In genomic region chr6:43769526-43770416, GRCh38 we compare ENCODE assay signal across 1 cellular context.
TF ChIP-seq lines count a peak whose summit lies in the region.

VEGFA (plus strand) TSS chr6:43770211.

TF ChIP-seq in HepG2, 621 proteins besides CTCF, POLR2A, EP300 and RAD21 (continued from another document and continues in another):
- TF ChIP-seq AHDC1 (CRISPR knock-in tag; IDR thresholded peaks at IDR 0.05; ENCODE audit: borderline replicate concordance) (no peak), GMEB1 (CRISPR knock-in tag; IDR thresholded peaks at IDR 0.05; ENCODE audit: borderline replicate concordance) (peak; percentile 48; the same call in 1 of the 2 replicates), RBM22 (optimal IDR thresholded peaks at IDR 0.05; ENCODE audit: low read length) (peak; percentile 69), ZNF784 (CRISPR knock-in tag; IDR thresholded peaks at IDR 0.05; ENCODE audit: borderline replicate concordance) (peak; percentile 72), MNT (IDR thresholded peaks at IDR 0.05) (no peak), CHD2 (IDR thresholded peaks at IDR 0.05; ENCODE audit: low read depth, low read length) (no peak; the same call in 1 of the 2 replicates), ZNF883 (CRISPR knock-in tag; IDR thresholded peaks at IDR 0.05; ENCODE audit: not compliant biosample characterization) (peak; percentile 90), ISL2 (CRISPR knock-in tag; IDR thresholded peaks at IDR 0.05) (peak; percentile 80; the same call in 1 of the 2 replicates), SALL1 (CRISPR knock-in tag; IDR thresholded peaks at IDR 0.05) (peak; percentile 86), ZNF407 (CRISPR knock-in tag; IDR thresholded peaks at IDR 0.05; ENCODE audit: not compliant biosample characterization) (peak; percentile 83), ZNF24 (IDR thresholded peaks at IDR 0.05) (no peak), KDM3A (CRISPR knock-in tag; IDR thresholded peaks at IDR 0.05; ENCODE audit: low read depth) (0 out of 2 replicates have a peak, but pooled peaks have one; percentile 76), PRDM4 (CRISPR knock-in tag; IDR thresholded peaks at IDR 0.05; ENCODE audit: borderline replicate concordance) (no peak), GLMP (CRISPR knock-in tag; IDR thresholded peaks at IDR 0.05; ENCODE audit: borderline replicate concordance) (no peak), HMG20A (CRISPR knock-in tag; IDR thresholded peaks at IDR 0.05; ENCODE audit: borderline replicate concordance) (peak; percentile 21; the same call in 1 of the 2 replicates), ZNF839 (CRISPR knock-in tag; IDR thresholded peaks at IDR 0.05; ENCODE audit: borderline replicate concordance) (peak; percentile 18; the same call in 1 of the 2 replicates), ZFP90 (CRISPR knock-in tag; IDR thresholded peaks at IDR 0.05; ENCODE audit: borderline replicate concordance) (no peak; the same call in 1 of the 2 replicates), SUZ12 (IDR thresholded peaks at IDR 0.05; ENCODE audit: low read depth, low read length) (no peak), TOE1 (CRISPR knock-in tag; IDR thresholded peaks at IDR 0.05) (0 out of 2 replicates have a peak, but pooled peaks have one; percentile 79), PHF21A (CRISPR knock-in tag; IDR thresholded peaks at IDR 0.05) (0 out of 2 replicates have a peak, but pooled peaks have one; percentile 35), SMARCE1 (IDR thresholded peaks at IDR 0.05; ENCODE audit: borderline replicate concordance) (no peak), MEF2D (CRISPR knock-in tag; IDR thresholded peaks at IDR 0.05) (peak; percentile 61; the same call in 1 of the 2 replicates), ZNF800 (CRISPR knock-in tag; IDR thresholded peaks at IDR 0.05) (no peak), ZSCAN31 (CRISPR knock-in tag; IDR thresholded peaks at IDR 0.05; ENCODE audit: low read depth) (peak; percentile 35; the same call in 1 of the 2 replicates), ZNF512 (CRISPR knock-in tag; IDR thresholded peaks at IDR 0.05) (no peak; the same call in 1 of the 2 replicates)
